Comparison of ENCODE assay signal across 8 cellular contexts in the genomic region with DNA sequence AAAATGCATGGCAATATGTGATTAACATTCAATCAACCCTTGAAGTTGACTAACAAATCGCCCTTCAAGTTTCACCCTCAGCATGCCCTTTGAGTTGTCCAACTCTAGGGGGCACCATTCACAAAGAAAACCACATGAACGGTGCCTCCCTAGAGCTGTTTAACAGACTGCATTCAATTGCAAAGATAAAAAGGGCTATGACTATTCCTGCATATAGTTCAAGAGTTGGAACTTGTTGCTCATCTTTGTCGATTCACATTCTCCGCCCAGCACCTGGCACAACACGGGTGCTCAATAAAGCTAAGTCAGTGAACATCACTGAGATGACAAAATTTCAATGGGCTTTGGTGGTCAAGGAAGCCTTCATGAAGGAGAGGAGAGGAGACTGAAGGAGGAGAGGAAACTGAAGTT.
DNase-seq lines count a peak whose midpoint lies in the region; ATAC-seq, FAIRE-seq and TF ChIP-seq lines count a peak whose summit lies in the region.

No MANE protein-coding gene starts in this region.

- ATAC-seq in GM18858 (IDR thresholded peaks at IDR 0.05; ENCODE audit: unreplicated experiment) (no peak), GM21723 (IDR thresholded peaks at IDR 0.05; ENCODE audit: unreplicated experiment) (no peak)

- DNase-seq in Calu3 (peak; percentile 38), H54 (ENCODE audit: insufficient read length, low spot score) (no peak), OCI-M2 (lab: John Stamatoyannopoulos, UW; ENCODE audit: unreplicated experiment) (peak; percentile 40), chondrocyte (ENCODE audit: low spot score) (no peak), medulla oblongata (ENCODE audit: extremely low spot score) (peak; percentile 74)
- DNase-seq in stimulated activated CD4-positive, alpha-beta T cell treated with anti-CD3 and anti-CD28 coated beads, Interleukin-4, amount 100 ng/mL, for 4 hours, result no peak

- H3K9me3 Mint-ChIP-seq in Calu3 (ENCODE audit: low read depth, unreplicated experiment) (no peaks in the 10 kb centered on the region), chondrocyte (ENCODE audit: low read depth) (peaks cover 3% of the 10 kb centered on the region)

- intact Hi-C loops in Calu3 (cut with micrococcal nuclease; ENCODE audit: unreplicated experiment), result loop anchor here (10.0 kb wide), 1 partner anchor 51 kb away; no protein-coding TSS in a partner anchor

- no peak overlapping the region for H3K4me3 Mint-ChIP-seq in Calu3 (ENCODE audit: low read depth, unreplicated experiment)
- H3K4me3 Mint-ChIP-seq in chondrocyte (ENCODE audit: unreplicated experiment), result no peak overlapping the region

- H3K27me3 Mint-ChIP-seq in Calu3 (ENCODE audit: unreplicated experiment) (peaks cover 10% of the 10 kb centered on the region), chondrocyte (ENCODE audit: low read depth) (no peaks in the 10 kb centered on the region)

- TF ChIP-seq CTCF in Calu3 (IDR thresholded peaks at IDR 0.05; ENCODE audit: unreplicated experiment), result peak; percentile 50
- TF ChIP-seq CTCF in chondrocyte (IDR thresholded peaks at IDR 0.05), result peak; percentile 71

- TF ChIP-seq POLR2A in H54 (IDR thresholded peaks at IDR 0.05; ENCODE audit: low read depth, low read length), result no peak

- H3K4me1 Mint-ChIP-seq in Calu3 (ENCODE audit: low read depth, unreplicated experiment) (peaks cover 7% of the 10 kb centered on the region), chondrocyte (ENCODE audit: low read depth) (no peaks in the 10 kb centered on the region)

- H3K36me3 Mint-ChIP-seq in Calu3 (ENCODE audit: insufficient read depth, unreplicated experiment) (no peaks in the 10 kb centered on the region), chondrocyte (ENCODE audit: low read depth) (no peaks in the 10 kb centered on the region)

- CTCF ChIA-PET in Calu3 (lab: Charles Lee), result interaction anchor here (0.6 to 1.8 kb wide), 7 partner anchors 9 to 383 kb away, joined by 3 to 5 read pairs (median 3); no protein-coding TSS in a partner anchor

- FAIRE-seq in H54 (lab: Jason Lieb, UNC), result peak; percentile 57

- H3K27ac Mint-ChIP-seq in Calu3 (ENCODE audit: unreplicated experiment) (peak overlapping the region; percentile 40), chondrocyte (ENCODE audit: unreplicated experiment) (no peak overlapping the region)

- BruUV-seq in Calu3 (replicated peaks; lab: Mats Ljungman, UMichigan), result no TSS peak

Comparison
In these comparisons a context has a peak if more than half of its experiments do, and no peak if none do; other contexts are left out.
1. DNase-seq: peak in Calu3 (single experiment), OCI-M2 (single experiment) and medulla oblongata (single experiment); none in H54 (single experiment), chondrocyte (single experiment) and stimulated activated CD4-positive, alpha-beta T cell treated with anti-CD3 and anti-CD28 coated beads, Interleukin-4, amount 100 ng/mL, for 4 hours (0 of 2).